In genomic region chr17:33482636-33483035, GRCh38 we compare ENCODE assay signal across 8 cellular contexts.
"Had no signal": no experiment of that assay in that cellular context is flagged by ENCODE, and none has a peak within 500 bp of the region (broad histone marks: within the 10 kb centered on the region; RNA-seq: fewer than 3 reads in every experiment).

No MANE protein-coding gene starts in this region.

- H3K9me3 Mint-ChIP-seq: GM23338, H9 had no signal

- H3K4me3 ChIP-seq: GM23338 had no signal

- DNase-seq: H9, HCEC 1CT, IMR-90, KBM-7 had no signal

- H2AFZ ChIP-seq: GM23338 had no signal

- H3K4me3 Mint-ChIP-seq: GM23338, H9 had no signal

- ATAC-seq: GM23338 had no signal

- H3K4me1 Mint-ChIP-seq: GM23338, H9 had no signal

- H3K4me2 ChIP-seq: GM23338 had no signal

- FAIRE-seq: H1, H54, HTR-8/SVneo had no signal

- H3K27ac Mint-ChIP-seq: GM23338, H9 had no signal
